In the genomic region with DNA sequence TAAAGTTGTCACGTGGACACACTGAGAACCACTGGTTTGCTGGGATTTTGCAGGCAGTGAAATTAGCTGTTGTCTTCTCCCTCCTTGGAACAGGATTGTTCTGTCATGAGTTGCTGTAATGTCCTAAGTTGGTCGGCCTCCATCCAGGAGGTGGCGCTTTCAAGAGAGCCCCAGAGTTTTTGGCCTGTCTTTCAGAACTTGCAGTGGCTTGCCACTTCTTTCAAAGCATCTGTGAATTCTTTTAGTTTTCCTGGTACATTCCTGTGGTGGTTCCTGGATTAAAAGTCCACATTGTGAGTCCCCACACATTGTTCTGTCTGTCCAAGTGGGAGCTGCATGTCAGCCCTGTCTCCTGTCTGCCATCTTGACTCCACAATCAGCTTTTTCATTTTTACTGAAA, we compare ENCODE assay signal across 11 cellular contexts.
DNase-seq lines count a peak whose midpoint lies in the region; ATAC-seq and TF ChIP-seq lines count a peak whose summit lies in the region.
"Had no signal": no experiment of that assay in that cellular context is flagged by ENCODE, and none has a peak within 500 bp of the region (broad histone marks: within the 10 kb centered on the region; RNA-seq: fewer than 3 reads in every experiment).

No MANE protein-coding gene starts in this region.

- H3K4me1 ChIP-seq in Karpas-422 (ENCODE audit: low read length): no peaks in the 10 kb centered on the region
- H3K4me1 ChIP-seq: colonic mucosa, testis had no signal

- no peak overlapping the region for H3K4me3 Mint-ChIP-seq in activated T-helper 17 cell treated with anti-CD3 and anti-CD28 coated beads, Interleukin-2, amount 50 U/mL, for 72 hours

- peak; percentile 32 for TF ChIP-seq CTCF in GM06990 (IDR thresholded peaks at IDR 0.05; ENCODE audit: insufficient read depth, low read length, poor library complexity, severe bottlenecking)

- no peak overlapping the region for H3K27ac Mint-ChIP-seq in activated T-helper 17 cell treated with anti-CD3 and anti-CD28 coated beads, Interleukin-2, amount 50 U/mL, for 72 hours

- no peak overlapping the region for H3K9ac ChIP-seq in Karpas-422 (ENCODE audit: low read length)
- H3K9ac ChIP-seq: KMS-11 had no signal

- H3K79me2 ChIP-seq in Karpas-422 (ENCODE audit: low read length): no peaks in the 10 kb centered on the region

- DNase-seq in GM06990 (ENCODE audit: extremely low read depth, insufficient read length) (no peak), Karpas-422 (peak; percentile 51), astrocyte of the hippocampus (ENCODE audit: low read depth, low spot score) (peak; percentile 55), myocyte (ENCODE audit: low read depth) (peak; percentile 59)
- no peak for DNase-seq in stimulated activated CD4-positive, alpha-beta T cell treated with anti-CD3 and anti-CD28 coated beads, Interleukin-4, amount 100 ng/mL, for 4 hours
- DNase-seq: activated CD8-positive, alpha-beta memory T cell treated with anti-CD3 and anti-CD28 coated beads for 24 hours; colonic mucosa; testis had no signal

- H3K4me3 ChIP-seq in GM06990 (replicated peaks; ENCODE audit: low read depth, low read length) (no peak overlapping the region), Karpas-422 (ENCODE audit: low read length) (no peak overlapping the region)
- H3K4me3 ChIP-seq: colonic mucosa, testis had no signal

- no peaks in the 10 kb centered on the region for H3K9me3 Mint-ChIP-seq in activated T-helper 17 cell treated with anti-CD3 and anti-CD28 coated beads, Interleukin-2, amount 50 U/mL, for 72 hours

- ATAC-seq in HG02840 (IDR thresholded peaks at IDR 0.05; ENCODE audit: low FRiP score, unreplicated experiment): no peak
- ATAC-seq in activated T-helper 17 cell treated with anti-CD3 and anti-CD28 coated beads, Interleukin-2, amount 50 U/mL, for 72 hours (replicated peaks): no peak

- no peaks in the 10 kb centered on the region for H3K9me3 ChIP-seq in Karpas-422 (ENCODE audit: low read length)
- H3K9me3 ChIP-seq: colonic mucosa, testis had no signal

- no peaks in the 10 kb centered on the region for H3K4me1 Mint-ChIP-seq in activated T-helper 17 cell treated with anti-CD3 and anti-CD28 coated beads, Interleukin-2, amount 50 U/mL, for 72 hours

- H3K36me3 Mint-ChIP-seq in activated T-helper 17 cell treated with anti-CD3 and anti-CD28 coated beads, Interleukin-2, amount 50 U/mL, for 72 hours (ENCODE audit: low read depth): no peaks in the 10 kb centered on the region

- H4K20me1 ChIP-seq in Karpas-422 (ENCODE audit: insufficient read depth, low read depth, low read length): no peaks in the 10 kb centered on the region

- H3K36me3 ChIP-seq in GM06990 (ENCODE audit: control insufficient read depth, insufficient read depth, low read length) (no peaks in the 10 kb centered on the region), Karpas-422 (ENCODE audit: insufficient read depth, low read length) (no peaks in the 10 kb centered on the region)
- H3K36me3 ChIP-seq: colonic mucosa had no signal

- H3K27me3 Mint-ChIP-seq in activated T-helper 17 cell treated with anti-CD3 and anti-CD28 coated beads, Interleukin-2, amount 50 U/mL, for 72 hours: peaks cover 7% of the 10 kb centered on the region

- no peak overlapping the region for H3K4me2 ChIP-seq in Karpas-422 (ENCODE audit: low read depth, low read length, poor library complexity, severe bottlenecking)
- H3K4me2 ChIP-seq: KMS-11 had no signal

- H3K27me3 ChIP-seq in GM06990 (replicated peaks; ENCODE audit: control insufficient read depth, insufficient read depth, low read length): no peaks in the 10 kb centered on the region
- no peaks in the 10 kb centered on the region for H3K27me3 ChIP-seq in Karpas-422 (ENCODE audit: low read length)
- H3K27me3 ChIP-seq: colonic mucosa, testis had no signal

- H2AFZ ChIP-seq in Karpas-422 (ENCODE audit: low read length): 0 out of 2 replicates have a peak overlapping the region, but pooled peaks have one; percentile 1

- H3K9me2 ChIP-seq in Karpas-422 (replicated peaks; ENCODE audit: insufficient read depth, low read length): no peaks in the 10 kb centered on the region

- H3K27ac ChIP-seq in Karpas-422 (ENCODE audit: low read length): no peak overlapping the region
- H3K27ac ChIP-seq: colonic mucosa, KMS-11, testis had no signal

Comparison
In these comparisons a context has a peak if more than half of its experiments do, and no peak if none do; other contexts are left out.
1. DNase-seq: peak in Karpas-422 (single experiment), astrocyte of the hippocampus (single experiment) and myocyte (single experiment); none in GM06990 (single experiment) and stimulated activated CD4-positive, alpha-beta T cell treated with anti-CD3 and anti-CD28 coated beads, Interleukin-4, amount 100 ng/mL, for 4 hours (0 of 2).